Comparison of ENCODE assay signal across 9 cellular contexts in the genomic region with DNA sequence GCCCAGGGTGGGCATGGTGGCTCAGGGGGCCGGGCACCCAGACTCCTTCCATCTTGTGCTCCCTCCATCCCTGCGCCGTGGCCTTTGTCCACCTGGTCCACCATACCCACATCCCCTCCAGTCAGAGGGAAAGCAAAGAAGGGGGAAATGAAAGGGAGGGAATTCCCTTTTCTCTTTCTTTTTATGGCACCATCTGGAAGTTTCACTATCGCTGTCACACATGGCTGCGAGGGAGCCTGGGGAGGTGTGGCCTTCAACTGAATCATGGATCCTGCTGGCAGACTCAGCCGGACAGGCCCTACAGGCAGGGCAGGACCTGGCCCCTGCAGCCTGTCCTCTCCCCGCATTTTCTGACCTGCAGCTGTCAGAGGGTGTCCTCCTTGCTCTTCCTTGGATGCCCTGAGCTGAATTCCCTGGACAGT. TPM values are rescaled to one million over a fixed set of nuclear protein-coding genes. Genes with fewer than 3 reads are reported as not detected.
DNase-seq lines count a peak whose midpoint lies in the region; ATAC-seq and TF ChIP-seq lines count a peak whose summit lies in the region.
"Had no signal": no experiment of that assay in that cellular context is flagged by ENCODE, and none has a peak within 500 bp of the region (broad histone marks: within the 10 kb centered on the region; RNA-seq: fewer than 3 reads in every experiment).

No MANE protein-coding gene starts in this region.

- peak overlapping the region; percentile 37; the same call in 1 of the 2 replicates for H3K4ac ChIP-seq in IMR-90 (ENCODE audit: low read depth, low read length)

- H3K36me3 Mint-ChIP-seq in chondrocyte (ENCODE audit: low read depth), result no peaks in the 10 kb centered on the region

- no peak overlapping the region for H2BK20ac ChIP-seq in IMR-90 (ENCODE audit: low read depth, low read length)

- peak overlapping the region; percentile 87 for H2AFZ ChIP-seq in IMR-90 (replicated peaks; ENCODE audit: low read length, poor library complexity)

- CTCF ChIA-PET in IMR-90 (lab: Yijun Ruan, JAX), result interaction anchor here (0.7 kb wide), 1 partner anchor 926 kb away, joined by 3 read pairs; no protein-coding TSS in a partner anchor

- no peak for DNase-seq in activated CD4-positive, CD25-positive, alpha-beta regulatory T cell treated with anti-CD3 and anti-CD28 coated beads, Interleukin-2, amount 50 U/mL, for 72 hours
- peak; percentile 53 for DNase-seq in IMR-90
- DNase-seq in chondrocyte (ENCODE audit: low spot score), result no peak
- no peak for DNase-seq in sciatic nerve (ENCODE audit: low spot score)
- DNase-seq in T-helper 1 cell, result no peak
- no peak for DNase-seq in 8988T

- H3K27me3 Mint-ChIP-seq in chondrocyte (ENCODE audit: low read depth), result no peaks in the 10 kb centered on the region

- H3K4me2 ChIP-seq in IMR-90 (ENCODE audit: low read depth, low read length), result no peak overlapping the region

- no peak overlapping the region for H3K27ac ChIP-seq in IMR-90 (ENCODE audit: insufficient read depth, low read length)
- H3K27ac ChIP-seq: ovary had no signal

- dilution Hi-C loops in IMR-90 (cut with HindIII; ENCODE audit: low sequenced_read_pairs, unreplicated experiment), result no loop called here

- no peak overlapping the region for H3K56ac ChIP-seq in IMR-90 (ENCODE audit: extremely low read depth, insufficient read depth, low read length)

- H3K4me3 ChIP-seq in IMR-90 (ENCODE audit: insufficient read depth, low read depth, low read length), result no peak overlapping the region
- H3K4me3 ChIP-seq: ovary had no signal

- H3K4me1 Mint-ChIP-seq in chondrocyte (ENCODE audit: low read depth), result peaks cover 13% of the 10 kb centered on the region

- TF ChIP-seq CTCF in IMR-90 (conservative IDR thresholded peaks at IDR 0.05; ENCODE audit: low read depth, low read length) (0 out of 2 replicates have a peak, but pooled peaks have one; percentile 12), chondrocyte (IDR thresholded peaks at IDR 0.05) (peak; percentile 15)

- no peak overlapping the region for H3K23ac ChIP-seq in IMR-90 (ENCODE audit: low read depth, low read length)

- no peak overlapping the region for H3K27ac Mint-ChIP-seq in chondrocyte (ENCODE audit: unreplicated experiment)

- ATAC-seq in activated CD4-positive, CD25-positive, alpha-beta regulatory T cell treated with anti-CD3 and anti-CD28 coated beads, Interleukin-2, amount 50 U/mL, for 24 hours, result peak; percentile 23 to 36
- peak; percentile 76 for ATAC-seq in IMR-90 (ENCODE audit: low read depth)
- peak; percentile 19 for ATAC-seq in sciatic nerve
- no peak for ATAC-seq in GM18519 (IDR thresholded peaks at IDR 0.05; ENCODE audit: low FRiP score, unreplicated experiment)

- no peak overlapping the region for H2BK5ac ChIP-seq in IMR-90 (ENCODE audit: low read depth, low read length, poor library complexity, severe bottlenecking)

- H4K5ac ChIP-seq in IMR-90 (ENCODE audit: low read depth, low read length), result no peak overlapping the region

- intact Hi-C loops in IMR-90 (cut with micrococcal nuclease), result no loop called here
- intact Hi-C loops in sciatic nerve (cut with DNase I), result no loop called here

- no peak overlapping the region for H4K91ac ChIP-seq in IMR-90 (ENCODE audit: insufficient read depth, low read depth, low read length)

- H3K18ac ChIP-seq in IMR-90 (ENCODE audit: low read depth, low read length), result no peak overlapping the region

- H3K9ac ChIP-seq in IMR-90 (ENCODE audit: low read depth, low read length), result no peak overlapping the region

- H4K20me1 ChIP-seq in IMR-90 (ENCODE audit: insufficient read depth, low read length), result no peaks in the 10 kb centered on the region

- POLR2A ChIA-PET in IMR-90 (lab: Charles Lee; ENCODE audit: unreplicated experiment), result interaction anchor here (0.6 kb wide), 1 partner anchor 242 kb away, joined by 3 read pairs; no protein-coding TSS in a partner anchor

- whole genome bisulfite sequencing in IMR-90 (ENCODE audit: extremely low coverage in 2 of 2, insufficient read length in 1 of 2), 2 experiments, result 70% methylated on average over 2 of the region's 7 CpGs; no CpG with 5 or more reads in 1 of the 2 experiments

- H2BK120ac ChIP-seq in IMR-90 (ENCODE audit: low read depth, low read length), result no peak overlapping the region

- no peak overlapping the region for H3K14ac ChIP-seq in IMR-90 (replicated peaks; ENCODE audit: low read depth, low read length)

- no TSS peak for BruUV-seq in IMR-90 (replicated peaks; lab: Mats Ljungman, UMichigan)

- H3K36me3 ChIP-seq in IMR-90 (ENCODE audit: control insufficient read depth, insufficient read depth, low read length), result no peaks in the 10 kb centered on the region
- H3K36me3 ChIP-seq: ovary had no signal

- peak overlapping the region; percentile 69 for H2AK9ac ChIP-seq in IMR-90 (replicated peaks; ENCODE audit: low read depth, low read length, poor library complexity)

- in situ Hi-C loops in IMR-90 (cut with MboI; ENCODE audit: low sequenced_read_pairs), result no loop called here

- H3K9me3 Mint-ChIP-seq in chondrocyte (ENCODE audit: low read depth), result no peaks in the 10 kb centered on the region

- no peak overlapping the region for H2BK15ac ChIP-seq in IMR-90 (ENCODE audit: low read depth, low read length)

- no peaks in the 10 kb centered on the region; the same call in 1 of the 2 replicates for H3K4me1 ChIP-seq in IMR-90 (ENCODE audit: control insufficient read depth, insufficient read depth, low read length)

- no peaks in the 10 kb centered on the region for H3K79me1 ChIP-seq in IMR-90 (ENCODE audit: low read depth in 1 of 2, low read length in 2 of 2)

- H3K4me3 Mint-ChIP-seq in chondrocyte (ENCODE audit: unreplicated experiment), result no peak overlapping the region

- no peak for TF ChIP-seq RAD21 in IMR-90 (IDR thresholded peaks at IDR 0.05; ENCODE audit: low read length)

- no peak for TF ChIP-seq POLR2A in IMR-90 (IDR thresholded peaks at IDR 0.05; ENCODE audit: low read depth, low read length)

- no peak overlapping the region for H2AK5ac ChIP-seq in IMR-90 (ENCODE audit: low read depth, low read length)

- no peaks in the 10 kb centered on the region; the same call in 1 of the 2 replicates for H3K9me1 ChIP-seq in IMR-90 (ENCODE audit: insufficient read depth, low read length)

- H4K8ac ChIP-seq in IMR-90 (ENCODE audit: low read depth in 2 of 2, low read length in 2 of 2), result no peak overlapping the region; a peak in 1 of 4 replicates

- no peaks in the 10 kb centered on the region for H3K27me3 ChIP-seq in IMR-90 (ENCODE audit: control insufficient read depth, insufficient read depth, low read length)
- H3K27me3 ChIP-seq: ovary had no signal

- no peaks in the 10 kb centered on the region for H3K9me3 ChIP-seq in IMR-90 (ENCODE audit: control insufficient read depth, insufficient read depth, low read length)
- H3K9me3 ChIP-seq: ovary had no signal

TF ChIP-seq in IMR-90, 13 proteins besides CTCF, POLR2A, EP300 and RAD21:
- TF ChIP-seq FOS (IDR thresholded peaks at IDR 0.05; ENCODE audit: low read depth, low read length) (no peak), BHLHE40 (IDR thresholded peaks at IDR 0.05; ENCODE audit: low read depth, low read length) (no peak), NFE2L2 (IDR thresholded peaks at IDR 0.05; ENCODE audit: low read depth, low read length) (no peak), MXI1 (IDR thresholded peaks at IDR 0.05; ENCODE audit: borderline replicate concordance, low read depth, low read length) (peak; percentile 68; the same call in 1 of the 2 replicates)
TF ChIP-seq in IMR-90: peak in this region for 1.

RNA-seq across cellular contexts. Expression of gene SLC12A3, which starts 6.2 kb away (rescaled TPM):
- not detected in 2 replicates for total RNA-seq in IMR-90 (2012; rRNA removed)
- polyA plus RNA-seq in IMR-90 (2012; rRNA removed), result not detected in 2 replicates
- not detected in 2 replicates for polyA plus RNA-seq in IMR-90 (2012; cell fraction: cytosol; rRNA removed)
- polyA plus RNA-seq in IMR-90 (2012; cell fraction: nucleus; rRNA removed; ENCODE audit: low replicate concordance), result not detected in 2 replicates
- not detected in 3 replicates for total RNA-seq in chondrocyte
- total RNA-seq in sciatic nerve, result not detected
